Comparison of ENCODE assay signal across 8 cellular contexts in genomic region chr3:48504051-48504946, GRCh38. TPM values are rescaled to one million over a fixed set of nuclear protein-coding genes. Genes with fewer than 3 reads are reported as not detected.
DNase-seq lines count a peak whose midpoint lies in the region; ATAC-seq, FAIRE-seq and TF ChIP-seq lines count a peak whose summit lies in the region.

TSS of gene SHISA5 (minus strand) at chr3:48504174. CDS start at chr3:48504094, 80 bp downstream.

- peak within 1 kb of the TSS; percentile 71 for H3K4me3 ChIP-seq in H7 (ENCODE audit: insufficient read depth, low read depth, low read length)
- H3K4me3 ChIP-seq in adipocyte (ENCODE audit: low read length): peak within 1 kb of the TSS; percentile 87
- peak within 1 kb of the TSS; percentile 36 to 74 (median 50) for H3K4me3 ChIP-seq in pancreas

- peak; percentile 70 for ATAC-seq in SK-N-SH treated with all-trans-retinoic acid at 6 μM for 48 hours
- ATAC-seq in Right ventricle myocardium superior (ENCODE audit: poor library complexity): peak; percentile 91
- peak; percentile 71 to 83 (median 82) for ATAC-seq in pancreas
- no peak for ATAC-seq in HG02938 (IDR thresholded peaks at IDR 0.05; ENCODE audit: unreplicated experiment)

- DNase-seq in AML-193 (lab: John Stamatoyannopoulos, UW) (peak; percentile 33 to 45), H7 (peak; percentile 86), adipocyte (ENCODE audit: low read depth) (peak; percentile 88), Right ventricle myocardium superior (peak; percentile 91), pancreas (peak; percentile 72 to 88 (median 82)), ureter (ENCODE audit: low spot score) (peak; percentile 89)

- no peaks in the 10 kb centered on the region for H3K9me3 ChIP-seq in adipocyte (ENCODE audit: control insufficient read depth, low read length)
- no peaks in the 10 kb centered on the region for H3K9me3 ChIP-seq in pancreas

- TF ChIP-seq CTCF in pancreas (IDR thresholded peaks at IDR 0.05): no peak

- 1 to 3% methylated on average over 43 to 66 of the region's 66 CpGs for WGBS in pancreas, 2 donors

- peak within 1 kb of the TSS; percentile 50 to 82 (median 72) for H3K27ac ChIP-seq in pancreas

- H3K36me3 ChIP-seq in H7 (replicated peaks; ENCODE audit: control insufficient read depth, insufficient read depth, low read length): no peaks in the 10 kb centered on the region
- H3K36me3 ChIP-seq in adipocyte (ENCODE audit: control insufficient read depth, insufficient read depth, low read length, severe bottlenecking): no peaks in the 10 kb centered on the region
- no peaks in the 10 kb centered on the region for H3K36me3 ChIP-seq in pancreas

- intact Hi-C loops in Right ventricle myocardium superior (cut with DNase I) (no loop called here), pancreas (cut with DNase I) (no loop called here)

- H3K27me3 ChIP-seq in H7 (ENCODE audit: control insufficient read depth, insufficient read depth, low read length) (peaks cover 2% of the 10 kb centered on the region; the same call in 1 of the 2 replicates), adipocyte (replicated peaks; ENCODE audit: control insufficient read depth, insufficient read depth, low read length) (no peaks in the 10 kb centered on the region), pancreas (no peaks in the 10 kb centered on the region)

- H3K4me1 ChIP-seq in adipocyte (ENCODE audit: control insufficient read depth, insufficient read depth, low read length) (peaks cover 12% of the 10 kb centered on the region), pancreas (peaks cover 0 to 7% (median 0%) of the 10 kb centered on the region in 3 donors)

- FAIRE-seq in pancreas (lab: Jason Lieb, UNC): no peak

- H3K9ac ChIP-seq in adipocyte (ENCODE audit: low read length): peak within 1 kb of the TSS; percentile 94

TF ChIP-seq in SK-N-SH treated with all-trans-retinoic acid at 6 μM for 48 hours, 23 proteins besides CTCF, POLR2A, EP300 and RAD21:
- no peak for TF ChIP-seq GLIS3 (CRISPR knock-in tag; IDR thresholded peaks at IDR 0.05)
- TF ChIP-seq ESRRG (CRISPR knock-in tag; IDR thresholded peaks at IDR 0.05): no peak
- TF ChIP-seq, protein P1, sequence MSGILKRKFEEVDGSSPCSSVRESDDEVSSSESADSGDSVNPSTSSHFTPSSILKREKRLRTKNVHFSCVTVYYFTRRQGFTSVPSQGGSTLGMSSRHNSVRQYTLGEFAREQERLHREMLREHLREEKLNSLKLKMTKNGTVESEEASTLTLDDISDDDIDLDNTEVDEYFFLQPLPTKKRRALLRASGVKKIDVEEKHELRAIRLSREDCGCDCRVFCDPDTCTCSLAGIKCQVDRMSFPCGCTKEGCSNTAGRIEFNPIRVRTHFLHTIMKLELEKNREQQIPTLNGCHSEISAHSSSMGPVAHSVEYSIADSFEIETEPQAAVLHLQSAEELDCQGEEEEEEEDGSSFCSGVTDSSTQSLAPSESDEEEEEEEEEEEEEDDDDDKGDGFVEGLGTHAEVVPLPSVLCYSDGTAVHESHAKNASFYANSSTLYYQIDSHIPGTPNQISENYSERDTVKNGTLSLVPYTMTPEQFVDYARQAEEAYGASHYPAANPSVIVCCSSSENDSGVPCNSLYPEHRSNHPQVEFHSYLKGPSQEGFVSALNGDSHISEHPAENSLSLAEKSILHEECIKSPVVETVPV (CRISPR knock-in tag; IDR thresholded peaks at IDR 0.05): no peak
- TF ChIP-seq ISL1 (CRISPR knock-in tag; IDR thresholded peaks at IDR 0.05): no peak
- TF ChIP-seq ZNF565 (CRISPR knock-in tag; conservative IDR thresholded peaks at IDR 0.05; ENCODE audit: low read depth): no peak
- no peak; the same call in 1 of the 2 replicates for TF ChIP-seq CSDC2 (CRISPR knock-in tag; IDR thresholded peaks at IDR 0.05)
- TF ChIP-seq CREB5 (CRISPR knock-in tag; IDR thresholded peaks at IDR 0.05; ENCODE audit: low read depth): no peak
- no peak for TF ChIP-seq OSR1 (CRISPR knock-in tag; IDR thresholded peaks at IDR 0.05)
- no peak for TF ChIP-seq POU6F1 (CRISPR knock-in tag; IDR thresholded peaks at IDR 0.05; ENCODE audit: borderline replicate concordance, low read depth)
- no peak for TF ChIP-seq BACH2 (CRISPR knock-in tag; IDR thresholded peaks at IDR 0.05; ENCODE audit: borderline replicate concordance)
- TF ChIP-seq SNAI2 (CRISPR knock-in tag; IDR thresholded peaks at IDR 0.05): no peak
- no peak for TF ChIP-seq ZFP30 (CRISPR knock-in tag; IDR thresholded peaks at IDR 0.05)
- TF ChIP-seq TCF4 (CRISPR knock-in tag; IDR thresholded peaks at IDR 0.05; ENCODE audit: borderline replicate concordance): no peak
- TF ChIP-seq RARB (CRISPR knock-in tag; IDR thresholded peaks at IDR 0.05): no peak
- no peak for TF ChIP-seq ZFP3 (CRISPR knock-in tag; IDR thresholded peaks at IDR 0.05)
- no peak for TF ChIP-seq TOX (CRISPR knock-in tag; IDR thresholded peaks at IDR 0.05; ENCODE audit: borderline replicate concordance)
- TF ChIP-seq TSHZ2 (CRISPR knock-in tag; IDR thresholded peaks at IDR 0.05): no peak
- no peak for TF ChIP-seq ZNF8 (CRISPR knock-in tag; IDR thresholded peaks at IDR 0.05)
- no peak for TF ChIP-seq PATZ1 (CRISPR knock-in tag; IDR thresholded peaks at IDR 0.05; ENCODE audit: borderline replicate concordance)
- TF ChIP-seq ZC3H10 (CRISPR knock-in tag; IDR thresholded peaks at IDR 0.05): no peak

RNA-seq across cellular contexts. Expression of gene SHISA5, which starts in this region (rescaled TPM):
- 195 and 200 TPM in 2 replicates for total RNA-seq in H7 (2014; rRNA removed; shearing (Covaris generic))
- 47.9 TPM for total RNA-seq in Right ventricle myocardium superior
- total RNA-seq in pancreas: 10 to 100 TPM; 39.2 to 81.6 (median 45.3) TPM
- polyA plus RNA-seq in pancreas: 10 to 100 TPM; 29.9 to 49.4 TPM
- total RNA-seq in ureter: 294 TPM

Comparison
In these comparisons a context has a peak if more than half of its experiments do, and no peak if none do; other contexts are left out.
1. DNase-seq: peak in every context shown above with its lines; median percentile 91 in Right ventricle myocardium superior; 89 in ureter; 88 in adipocyte; 86 in H7; 82 in pancreas; 39 in AML-193.